ENCODE assay signal across 8 cellular contexts in the genomic region with DNA sequence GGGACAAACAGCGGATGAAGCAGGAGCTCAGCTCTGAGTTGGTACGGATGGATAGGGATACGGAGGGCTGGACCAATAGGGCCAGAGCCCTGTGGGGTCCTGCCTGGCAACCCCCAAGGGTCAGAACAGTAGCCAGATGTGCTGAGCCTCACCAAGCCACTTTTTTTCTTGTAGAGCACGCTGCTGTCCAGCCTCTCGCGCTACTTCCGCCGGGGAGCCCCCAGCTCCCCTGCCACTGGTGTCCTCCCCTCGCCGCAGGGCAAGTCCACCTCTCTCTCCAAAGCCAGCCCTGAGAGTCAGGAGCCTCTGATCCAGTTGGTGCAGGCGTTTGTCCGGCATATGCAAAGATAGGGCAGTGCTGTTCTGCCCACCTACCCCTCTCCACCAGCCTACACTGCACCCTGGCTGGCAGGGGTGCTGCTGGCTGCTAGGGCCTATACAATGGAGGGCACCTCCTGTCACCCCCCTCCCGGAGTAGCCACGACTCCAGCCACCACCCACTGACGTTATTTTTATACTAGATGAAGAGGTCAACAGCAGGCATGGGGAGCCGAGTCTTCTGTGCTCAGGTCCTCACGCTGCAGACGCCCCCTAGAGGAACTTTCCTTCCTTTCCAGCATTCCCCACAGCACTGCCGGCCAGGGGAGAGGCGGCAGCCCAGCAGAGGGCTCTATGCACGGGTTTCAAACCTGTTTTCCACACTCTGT. TPM values are rescaled to one million over a fixed set of nuclear protein-coding genes. Genes with fewer than 3 reads are reported as not detected.
DNase-seq lines count a peak whose midpoint lies in the region; ATAC-seq and TF ChIP-seq lines count a peak whose summit lies in the region.

No MANE protein-coding gene starts in this region.

- H3K4me3 ChIP-seq in LNCaP clone FGC (ENCODE audit: low read depth, low read length) (no peak overlapping the region), ascending aorta (no peak overlapping the region), right cardiac atrium (ENCODE audit: low read length) (no peak overlapping the region), retinal pigment epithelial cell (ENCODE audit: low read length) (no peak overlapping the region)

- no peaks in the 10 kb centered on the region for H3K9me3 ChIP-seq in ascending aorta
- no peaks in the 10 kb centered on the region for H3K9me3 ChIP-seq in right cardiac atrium (ENCODE audit: control insufficient read depth, low read length)

- H3K27me3 ChIP-seq in ascending aorta: no peaks in the 10 kb centered on the region
- no peaks in the 10 kb centered on the region for H3K27me3 ChIP-seq in right cardiac atrium (ENCODE audit: control insufficient read depth, insufficient read depth)

- DNase-seq in ELF-1 (ENCODE audit: low read depth, low spot score): peak; percentile 89
- no peak for DNase-seq in LNCaP clone FGC (ENCODE audit: low read depth)
- peak; percentile 79 for DNase-seq in SK-N-DZ (ENCODE audit: low spot score)
- peak in 1 of 2 donors; percentile 86 for DNase-seq in ascending aorta (ENCODE audit: low spot score in 2 of 2)
- peak; percentile 69 to 84 (median 81) for DNase-seq in right cardiac atrium
- no peak for DNase-seq in retinal pigment epithelial cell (ENCODE audit: low read depth)

- H3K36me3 ChIP-seq in ascending aorta: peaks cover 58 to 76% of the 10 kb centered on the region in 2 donors

- H3K4me1 ChIP-seq in ascending aorta (peaks cover 0 to 18% of the 10 kb centered on the region in 2 donors), right cardiac atrium (ENCODE audit: control insufficient read depth, insufficient read depth, low read length) (no peaks in the 10 kb centered on the region)

- ATAC-seq in right cardiac atrium (peak; percentile 79 to 80), GM19395 (IDR thresholded peaks at IDR 0.05; ENCODE audit: unreplicated experiment) (no peak), HG03108 (IDR thresholded peaks at IDR 0.05; ENCODE audit: unreplicated experiment) (no peak)

- peak overlapping the region; percentile 61 to 70 for H3K27ac ChIP-seq in ascending aorta
- H3K27ac ChIP-seq in right cardiac atrium (ENCODE audit: low read length): peak overlapping the region; percentile 40

- WGBS in right cardiac atrium: 54% methylated on average over 21 of the region's 21 CpGs

- intact Hi-C loops in ascending aorta (cut with DNase I): loop anchor here (2.0 to 5.0 kb wide), 3 partner anchors 20 to 59 kb away; a partner anchor contains a TSS
- intact Hi-C loops in right cardiac atrium (cut with DNase I): no loop called here

- TF ChIP-seq CTCF in LNCaP clone FGC (IDR thresholded peaks at IDR 0.05; ENCODE audit: control insufficient read depth, extremely low read depth, insufficient read depth) (peak; percentile 96), ascending aorta (IDR thresholded peaks at IDR 0.05) (peak; percentile 76 to 88 (median 76)), retinal pigment epithelial cell (conservative IDR thresholded peaks at IDR 0.05; ENCODE audit: low read depth, low read length) (peak; percentile 95)

RNA-seq across cellular contexts. Expression of a gene that starts 21.6 kb away (rescaled TPM):
- 92.3 and 111 TPM in 2 replicates for polyA plus RNA-seq in SK-N-DZ (2014; cell fraction: cytosol; rRNA removed)
- 585 and 610 TPM in 2 replicates for polyA plus RNA-seq in SK-N-DZ (2014; cell fraction: nucleus; rRNA removed)
- 138 TPM for total RNA-seq in ascending aorta
- total RNA-seq in right cardiac atrium: 10 to 100 TPM; 36.1 to 47.4 (median 40.2) TPM
- 45.1 TPM for polyA plus RNA-seq in right cardiac atrium

RNA-seq across cellular contexts. Expression of a gene that starts 29.9 kb away (rescaled TPM):
- polyA plus RNA-seq in SK-N-DZ (2014; cell fraction: cytosol; rRNA removed): 23.2 and 35.4 TPM in 2 replicates
- 214 and 304 TPM in 2 replicates for polyA plus RNA-seq in SK-N-DZ (2014; cell fraction: nucleus; rRNA removed)
- total RNA-seq in ascending aorta: 39.9 TPM
- total RNA-seq in right cardiac atrium: 10 to 100 TPM; 30.3 to 40.7 (median 36.2) TPM
- 35.8 TPM for polyA plus RNA-seq in right cardiac atrium

RNA-seq across cellular contexts. Expression of a gene that starts 59.0 kb away (rescaled TPM):
- polyA plus RNA-seq in SK-N-DZ (2014; cell fraction: cytosol; rRNA removed): 48.6 and 61.0 TPM in 2 replicates
- 70.0 and 146 TPM in 2 replicates for polyA plus RNA-seq in SK-N-DZ (2014; cell fraction: nucleus; rRNA removed)
- total RNA-seq in ascending aorta (45.0 TPM), right cardiac atrium (10 to 100 TPM; 16.1 to 24.6 (median 17.8) TPM)
- polyA plus RNA-seq in right cardiac atrium: 9.8 TPM

RNA-seq across cellular contexts. Expression of a gene that starts 59.1 kb away (rescaled TPM):
- 12.6 and 15.4 TPM in 2 replicates for polyA plus RNA-seq in SK-N-DZ (2014; cell fraction: cytosol; rRNA removed)
- 4.0 and 6.7 TPM in 2 replicates for polyA plus RNA-seq in SK-N-DZ (2014; cell fraction: nucleus; rRNA removed)
- total RNA-seq in ascending aorta (5.0 TPM), right cardiac atrium (10 to 100 TPM; 10.0 to 11.8 (median 11.2) TPM)
- 9.6 TPM for polyA plus RNA-seq in right cardiac atrium

Comparison
In these comparisons a context has a peak if more than half of its experiments do, and no peak if none do; other contexts are left out.
1. DNase-seq: peak in ELF-1 (single experiment), SK-N-DZ (single experiment) and right cardiac atrium (3 of 3); none in LNCaP clone FGC (single experiment) and retinal pigment epithelial cell (single experiment).
2. ATAC-seq: peak in right cardiac atrium (2 of 2); none in GM19395 (single experiment) and HG03108 (single experiment).
3. Peak in every context shown above with its lines, with median percentiles within 50 percentile points of each other: CTCF ChIP-seq.